Comparison of ENCODE assay signal across 9 cellular contexts in genomic region chr20:35600176-35600995, GRCh38. TPM values are rescaled to one million over a fixed set of nuclear protein-coding genes. Genes with fewer than 3 reads are reported as not detected.
DNase-seq lines count a peak whose midpoint lies in the region; ATAC-seq, FAIRE-seq and TF ChIP-seq lines count a peak whose summit lies in the region.
"Had no signal": no experiment of that assay in that cellular context is flagged by ENCODE, and none has a peak within 500 bp of the region (broad histone marks: within the 10 kb centered on the region; RNA-seq: fewer than 3 reads in every experiment).

No MANE protein-coding gene starts in this region.

- no peaks in the 10 kb centered on the region for H3K4me1 ChIP-seq in ectodermal cell (ENCODE audit: control insufficient read depth, insufficient read depth, low read length)
- H3K4me1 ChIP-seq in upper lobe of right lung, result peaks cover 13% of the 10 kb centered on the region

- ATAC-seq in activated naive CD4-positive, alpha-beta T cell treated with anti-CD3 and anti-CD28 coated beads, Interleukin-2, amount 50 U/mL, for 72 hours, result no peak
- ATAC-seq in natural killer cell treated with Interleukin-12 subunit alpha and Interleukin-12 subunit beta and Interleukin-15 and Interleukin-18, amount 100 ng/mL, for 72 hours, result no peak
- ATAC-seq in upper lobe of right lung, result no peak
- no peak for ATAC-seq in HG02840 (IDR thresholded peaks at IDR 0.05; ENCODE audit: low FRiP score, unreplicated experiment)

- FAIRE-seq in urothelium cell line (lab: Jason Lieb, UNC), result no peak

- 37 to 41% methylated on average over 33 to 34 of the region's 34 CpGs for WGBS in ectodermal cell, 2 experiments

- no peaks in the 10 kb centered on the region for H3K9me3 Mint-ChIP-seq in activated naive CD4-positive, alpha-beta T cell treated with anti-CD3 and anti-CD28 coated beads, Interleukin-2, amount 10 ng/mL, durations not matched to agents 7 days and 5 days
- H3K9me3 Mint-ChIP-seq in activated naive CD4-positive, alpha-beta T cell treated with anti-CD3 and anti-CD28 coated beads, Interleukin-2, amount 50 U/mL, for 72 hours, result no peaks in the 10 kb centered on the region
- no peaks in the 10 kb centered on the region for H3K9me3 Mint-ChIP-seq in natural killer cell treated with Interleukin-12 subunit alpha and Interleukin-12 subunit beta and Interleukin-15 and Interleukin-18, amount 100 ng/mL, for 72 hours

- H3K27me3 Mint-ChIP-seq in activated naive CD4-positive, alpha-beta T cell treated with anti-CD3 and anti-CD28 coated beads, Interleukin-2, amount 10 ng/mL, durations not matched to agents 7 days and 5 days, result peaks cover 95% of the 10 kb centered on the region
- H3K27me3 Mint-ChIP-seq in natural killer cell treated with Interleukin-12 subunit alpha and Interleukin-12 subunit beta and Interleukin-15 and Interleukin-18, amount 100 ng/mL, for 72 hours, result peaks cover 27 to 28% of the 10 kb centered on the region in 2 donors

- no peak for TF ChIP-seq CTCF in upper lobe of right lung (IDR thresholded peaks at IDR 0.05)

- H3K27me3 ChIP-seq in ectodermal cell (ENCODE audit: control insufficient read depth, insufficient read depth, low read length, poor library complexity, severe bottlenecking), result peaks cover 44% of the 10 kb centered on the region
- peaks cover 15% of the 10 kb centered on the region for H3K27me3 ChIP-seq in upper lobe of right lung

- no peak overlapping the region for H3K27ac Mint-ChIP-seq in activated naive CD4-positive, alpha-beta T cell treated with anti-CD3 and anti-CD28 coated beads, Interleukin-2, amount 10 ng/mL, durations not matched to agents 7 days and 5 days
- no peak overlapping the region for H3K27ac Mint-ChIP-seq in activated naive CD4-positive, alpha-beta T cell treated with anti-CD3 and anti-CD28 coated beads, Interleukin-2, amount 50 U/mL, for 72 hours
- H3K27ac Mint-ChIP-seq in natural killer cell treated with Interleukin-12 subunit alpha and Interleukin-12 subunit beta and Interleukin-15 and Interleukin-18, amount 100 ng/mL, for 72 hours, result no peak overlapping the region

- no peaks in the 10 kb centered on the region for H3K36me3 Mint-ChIP-seq in activated naive CD4-positive, alpha-beta T cell treated with anti-CD3 and anti-CD28 coated beads, Interleukin-2, amount 10 ng/mL, durations not matched to agents 7 days and 5 days
- no peaks in the 10 kb centered on the region for H3K36me3 Mint-ChIP-seq in activated naive CD4-positive, alpha-beta T cell treated with anti-CD3 and anti-CD28 coated beads, Interleukin-2, amount 50 U/mL, for 72 hours
- H3K36me3 Mint-ChIP-seq in natural killer cell treated with Interleukin-12 subunit alpha and Interleukin-12 subunit beta and Interleukin-15 and Interleukin-18, amount 100 ng/mL, for 72 hours, result no peaks in the 10 kb centered on the region

- peaks cover 11% of the 10 kb centered on the region for H3K4me1 Mint-ChIP-seq in activated naive CD4-positive, alpha-beta T cell treated with anti-CD3 and anti-CD28 coated beads, Interleukin-2, amount 10 ng/mL, durations not matched to agents 7 days and 5 days
- peaks cover 0 to 12% of the 10 kb centered on the region in 2 donors for H3K4me1 Mint-ChIP-seq in natural killer cell treated with Interleukin-12 subunit alpha and Interleukin-12 subunit beta and Interleukin-15 and Interleukin-18, amount 100 ng/mL, for 72 hours (ENCODE audit: low read depth in 2 of 2)

- H3K4me3 ChIP-seq in ectodermal cell (ENCODE audit: insufficient read depth, low read depth, low read length) (peak overlapping the region; percentile 32), upper lobe of right lung (peak overlapping the region; percentile 48)

- intact Hi-C loops in upper lobe of right lung (cut with DNase I), result no loop called here

- H3K9me3 ChIP-seq in ectodermal cell (ENCODE audit: control insufficient read depth, low read length), result no peaks in the 10 kb centered on the region
- no peaks in the 10 kb centered on the region for H3K9me3 ChIP-seq in upper lobe of right lung

- peak overlapping the region; percentile 63 for H3K4me3 Mint-ChIP-seq in activated naive CD4-positive, alpha-beta T cell treated with anti-CD3 and anti-CD28 coated beads, Interleukin-2, amount 10 ng/mL, durations not matched to agents 7 days and 5 days
- peak overlapping the region; percentile 61 for H3K4me3 Mint-ChIP-seq in natural killer cell treated with Interleukin-12 subunit alpha and Interleukin-12 subunit beta and Interleukin-15 and Interleukin-18, amount 100 ng/mL, for 72 hours

- no peak overlapping the region for H3K27ac ChIP-seq in ectodermal cell (ENCODE audit: insufficient read depth, low read depth, low read length, poor library complexity, severe bottlenecking)
- no peak overlapping the region for H3K27ac ChIP-seq in upper lobe of right lung

- no peak for DNase-seq in activated naive CD4-positive, alpha-beta T cell treated with anti-CD3 and anti-CD28 coated beads, Interleukin-2, amount 10 ng/mL, durations not matched to agents 7 days and 5 days
- no peak for DNase-seq in activated naive CD4-positive, alpha-beta T cell treated with anti-CD3 and anti-CD28 coated beads, Interleukin-2, amount 50 U/mL, for 72 hours (ENCODE audit: low spot score in 2 of 2)
- no peak for DNase-seq in natural killer cell treated with Interleukin-12 subunit alpha and Interleukin-12 subunit beta and Interleukin-15 and Interleukin-18, amount 100 ng/mL, for 72 hours (ENCODE audit: low spot score)
- no peak for DNase-seq in upper lobe of right lung
- no peak for DNase-seq in urothelium cell line (ENCODE audit: low spot score)
- no peak for DNase-seq in NCI-H2081 (lab: John Stamatoyannopoulos, UW)
- DNase-seq: NCI-H524 treated with DMSO at 0.1 percent for 48 hours had no signal

- CTCF ChIA-PET in activated naive CD4-positive, alpha-beta T cell treated with anti-CD3 and anti-CD28 coated beads, Interleukin-2, amount 10 ng/mL, durations not matched to agents 7 days and 5 days (lab: Charles Lee), result interaction anchor here (1.0 to 2.1 kb wide), 4 partner anchors 19 to 347 kb away, joined by 3 to 11 read pairs (median 4); no protein-coding TSS in a partner anchor

- no peaks in the 10 kb centered on the region for H3K36me3 ChIP-seq in ectodermal cell (ENCODE audit: control insufficient read depth, insufficient read depth, low read length)
- no peaks in the 10 kb centered on the region for H3K36me3 ChIP-seq in upper lobe of right lung

RNA-seq across cellular contexts. Expression of gene SPAG4, which starts 15.2 kb away (rescaled TPM):
- total RNA-seq in activated naive CD4-positive, alpha-beta T cell treated with anti-CD3 and anti-CD28 coated beads, Interleukin-2, amount 50 U/mL, for 72 hours, result 10 to 100 TPM in 1 of 2 donors, 1 to 10 TPM in 1; 9.6 to 13.2 TPM
- polyA plus RNA-seq in ectodermal cell (2013, experiment 1 of 4), result 2.6 TPM
- 3.6 TPM for polyA plus RNA-seq in ectodermal cell (2013, experiment 2 of 4)
- 3.7 TPM for polyA plus RNA-seq in ectodermal cell (2013, experiment 3 of 4)
- 3.7 TPM for polyA plus RNA-seq in ectodermal cell (2013, experiment 4 of 4)
- total RNA-seq in natural killer cell treated with Interleukin-12 subunit alpha and Interleukin-12 subunit beta and Interleukin-15 and Interleukin-18, amount 100 ng/mL, for 72 hours, result 1 to 10 TPM; 5.9 to 6.3 TPM
- 2.9 TPM for total RNA-seq in upper lobe of right lung

RNA-seq across cellular contexts. Expression of gene ERGIC3, which starts 58.5 kb away (rescaled TPM):
- total RNA-seq in activated naive CD4-positive, alpha-beta T cell treated with anti-CD3 and anti-CD28 coated beads, Interleukin-2, amount 50 U/mL, for 72 hours, result 100 to 1,000 TPM; 132 to 150 TPM
- 311 TPM for polyA plus RNA-seq in ectodermal cell (2013, experiment 1 of 4)
- polyA plus RNA-seq in ectodermal cell (2013, experiment 2 of 4), result 309 TPM
- 275 TPM for polyA plus RNA-seq in ectodermal cell (2013, experiment 3 of 4)
- 296 TPM for polyA plus RNA-seq in ectodermal cell (2013, experiment 4 of 4)
- 100 to 1,000 TPM; 129 to 164 TPM for total RNA-seq in natural killer cell treated with Interleukin-12 subunit alpha and Interleukin-12 subunit beta and Interleukin-15 and Interleukin-18, amount 100 ng/mL, for 72 hours
- 179 TPM for total RNA-seq in upper lobe of right lung
